Comparison of ENCODE assay signal across 8 cellular contexts in genomic region chr6:167094820-167095637, GRCh38. TPM values are rescaled to one million over a fixed set of nuclear protein-coding genes. Genes with fewer than 3 reads are reported as not detected.
DNase-seq lines count a peak whose midpoint lies in the region; ATAC-seq lines count a peak whose summit lies in the region.

No MANE protein-coding gene starts in this region.

- peak; percentile 60 to 71 for ATAC-seq in activated naive CD4-positive, alpha-beta T cell treated with anti-CD3 and anti-CD28 coated beads, Interleukin-2, amount 50 U/mL, for 72 hours
- ATAC-seq in HG03064 (IDR thresholded peaks at IDR 0.05; ENCODE audit: low read depth, unreplicated experiment) (peak; percentile 55), T-cell (replicated peaks in 1 of 4) (peak in 1 of 4 experiments; percentile 11)

- peak overlapping the region; percentile 61 to 73 (median 70) for H3K4me3 Mint-ChIP-seq in T-cell

- POLR2A ChIA-PET in T-cell (lab: Charles Lee), result no interaction called here

- H3K36me3 Mint-ChIP-seq in activated naive CD4-positive, alpha-beta T cell treated with anti-CD3 and anti-CD28 coated beads, Interleukin-2, amount 50 U/mL, for 72 hours, result no peaks in the 10 kb centered on the region
- H3K36me3 Mint-ChIP-seq in T-cell, result no peaks in the 10 kb centered on the region

- H3K27me3 Mint-ChIP-seq in T-cell, result no peaks in the 10 kb centered on the region

- no peak overlapping the region for H3K4me3 ChIP-seq in thymus (ENCODE audit: low read length)

- peak overlapping the region; percentile 36 for H3K27ac ChIP-seq in thymus (ENCODE audit: low read depth)

- H3K36me3 ChIP-seq in thymus (ENCODE audit: control insufficient read depth, insufficient read depth), result no peaks in the 10 kb centered on the region

- H3K4me1 Mint-ChIP-seq in T-cell, result peaks cover 67 to 83% (median 69%) of the 10 kb centered on the region in 3 donors

- H3K9me3 ChIP-seq in thymus (ENCODE audit: control insufficient read depth), result no peaks in the 10 kb centered on the region

- CTCF ChIA-PET in T-cell (lab: Charles Lee), result interaction anchor here (0.5 to 0.6 kb wide), 2 partner anchors 43 to 1200 kb away, joined by 3 read pairs; no protein-coding TSS in a partner anchor

- no peak for DNase-seq in activated naive CD4-positive, alpha-beta T cell treated with anti-CD3 and anti-CD28 coated beads, Interleukin-2, amount 50 U/mL, for 72 hours (ENCODE audit: low spot score in 2 of 2)
- DNase-seq in activated naive CD4-positive, alpha-beta T cell treated with anti-CD3 and anti-CD28 coated beads, Interleukin-2, amount 50 U/mL, for 16 hours, result no peak
- DNase-seq in T-cell (no peak), AG08395 (ENCODE audit: low spot score) (no peak), HuH-7 (ENCODE audit: low spot score) (no peak)
- no peak for DNase-seq in effector CD8-positive, alpha-beta T cell (lab: John Stamatoyannopoulos, UW)

- H3K4me1 ChIP-seq in thymus (ENCODE audit: control insufficient read depth, insufficient read depth, low read length), result peaks cover 16% of the 10 kb centered on the region

- WGBS in thymus, result 46% methylated on average over 4 of the region's 4 CpGs

- no peaks in the 10 kb centered on the region for H3K9me3 Mint-ChIP-seq in activated naive CD4-positive, alpha-beta T cell treated with anti-CD3 and anti-CD28 coated beads, Interleukin-2, amount 50 U/mL, for 72 hours
- H3K9me3 Mint-ChIP-seq in T-cell, result no peaks in the 10 kb centered on the region

- H3K27ac Mint-ChIP-seq in activated naive CD4-positive, alpha-beta T cell treated with anti-CD3 and anti-CD28 coated beads, Interleukin-2, amount 50 U/mL, for 72 hours, result peak overlapping the region in 1 of 2 donors; percentile 44
- peak overlapping the region; percentile 84 to 93 for H3K27ac Mint-ChIP-seq in T-cell

- peaks cover 4% of the 10 kb centered on the region for H3K27me3 ChIP-seq in thymus (ENCODE audit: control insufficient read depth, insufficient read depth)

RNA-seq across cellular contexts. Expression of gene CCR6, which starts 27.9 kb away (rescaled TPM):
- not detected for total RNA-seq in activated naive CD4-positive, alpha-beta T cell treated with anti-CD3 and anti-CD28 coated beads, Interleukin-2, amount 50 U/mL, for 72 hours
- total RNA-seq in T-cell, result 10 to 100 TPM in 3 of 5 donors, 1 to 10 TPM in 2; 3.2 to 19.4 (median 15.0) TPM
- 2.1 TPM for polyA plus RNA-seq in thymus

Comparison
In these comparisons a context has a peak if more than half of its experiments do, and no peak if none do; other contexts are left out.
1. RNA of gene CCR6, which starts 27.9 kb away (total RNA-seq): 3.2 to 19.4 TPM in T-cell; not detected in activated naive CD4-positive, alpha-beta T cell treated with anti-CD3 and anti-CD28 coated beads, Interleukin-2, amount 50 U/mL, for 72 hours; every median in the first group is over 4 times any median in the second.